In genomic region chr9:116515541-116515940, GRCh38 we compare ENCODE assay signal across 6 cellular contexts.
"Had no signal": no experiment of that assay in that cellular context is flagged by ENCODE, and none has a peak within 500 bp of the region (broad histone marks: within the 10 kb centered on the region; RNA-seq: fewer than 3 reads in every experiment).

No MANE protein-coding gene starts in this region.

- FAIRE-seq: HepG2 had no signal

- DNase-seq: GM23248, GOT3, H9, HCEC 1CT, KBM-7 had no signal

- ATAC-seq: HepG2 had no signal
